7 cellular contexts compared by ENCODE assay signal in genomic region chr1:17452203-17452602, GRCh38. TPM values are rescaled to one million over a fixed set of nuclear protein-coding genes. Genes with fewer than 3 reads are reported as not detected.
DNase-seq lines count a peak whose midpoint lies in the region; ATAC-seq, FAIRE-seq and TF ChIP-seq lines count a peak whose summit lies in the region.
"Not testable (repeated sequence)": the region's sequence is repeated elsewhere in the genome, so short reads cannot be mapped to it uniquely, and the experiment has no call there.

No MANE protein-coding gene starts in this region.

- ATAC-seq in HepG2 = not testable (repeated sequence)

- H2BK5ac ChIP-seq in H1 (ENCODE audit: low read depth, low read length) = not testable (repeated sequence)

- not testable (repeated sequence) for FAIRE-seq in H1 (lab: Jason Lieb, UNC); HepG2 (lab: Jason Lieb, UNC)

- not testable (repeated sequence) for H3K36me3 ChIP-seq in BLaER1; OCI-LY7 (ENCODE audit: insufficient read depth, low read length); SK-N-MC (ENCODE audit: insufficient read depth, low read length); H1 (ENCODE audit: control insufficient read depth in 2 of 4, insufficient read depth in 4 of 4, low read length in 3 of 4); HepG2 (replicated peaks in 1 of 2; ENCODE audit: control insufficient read depth in 1 of 2, insufficient read depth in 2 of 2, low read length in 2 of 2)

- TF ChIP-seq RAD21 in H1 (IDR thresholded peaks at IDR 0.05 in 1 of 2, conservative IDR thresholded peaks at IDR 0.05 in 1 of 2; ENCODE audit: low read depth in 2 of 2, low read length in 2 of 2) = peak; percentile 19 to 36; a peak in 2 of 4 replicates
- TF ChIP-seq RAD21 in HepG2 (CRISPR knock-in tag; IDR thresholded peaks at IDR 0.05) = not testable (repeated sequence)

- TF ChIP-seq EP300 in H1 (IDR thresholded peaks at IDR 0.05; ENCODE audit: borderline replicate concordance in 1 of 2, low read depth in 2 of 2, low read length in 2 of 2); HepG2 (IDR thresholded peaks at IDR 0.05; ENCODE audit: low read depth in 2 of 2, low read length in 2 of 2); HepG2 (CRISPR knock-in tag; IDR thresholded peaks at IDR 0.05; ENCODE audit: borderline replicate concordance): not testable (repeated sequence)

- in situ Hi-C loops in HepG2 (cut with HindIII; ENCODE audit: extremely low pct_ligation_motif_present, low pct_unique_long_range_greater_than_20kb) = not testable (repeated sequence)

- not testable (repeated sequence) for H3K23ac ChIP-seq in H1 (ENCODE audit: insufficient read length)

- not testable (repeated sequence) for H3K79me2 ChIP-seq in OCI-LY7 (ENCODE audit: insufficient read depth, low read depth, low read length); H1 (ENCODE audit: control insufficient read depth in 1 of 2, insufficient read depth in 2 of 2, low read length in 2 of 2); HepG2 (ENCODE audit: insufficient read depth, low read length)

- not testable (repeated sequence) for TF ChIP-seq POLR2A in H1 (IDR thresholded peaks at IDR 0.05; ENCODE audit: control extremely low read depth in 1 of 2, low read depth in 2 of 2, low read length in 2 of 2); HepG2 (IDR thresholded peaks at IDR 0.05; ENCODE audit: insufficient read depth in 1 of 2, low read depth in 2 of 2, low read length in 2 of 2)

- H3K27ac ChIP-seq in BLaER1; OCI-LY7 (ENCODE audit: low read depth, low read length, poor library complexity, severe bottlenecking); H1 (ENCODE audit: low read depth, low read length); HepG2 (ENCODE audit: extremely low read length, insufficient read depth, low read length): not testable (repeated sequence)
- H3K27ac ChIP-seq in SK-N-MC = peak overlapping the region; percentile 61; the same call in 1 of the 2 replicates

- H2AFZ ChIP-seq in OCI-LY7 (ENCODE audit: low read length) = peak overlapping the region; percentile 45; the same call in 1 of the 2 replicates
- H2AFZ ChIP-seq in H1 (ENCODE audit: low read length) = 0 out of 2 replicates have a peak overlapping the region, but pooled peaks have one; percentile 6
- not testable (repeated sequence) for H2AFZ ChIP-seq in HepG2 (ENCODE audit: low read length)

- not testable (repeated sequence) for H4K91ac ChIP-seq in H1 (replicated peaks; ENCODE audit: insufficient read length, low read length)

- H3K9me2 ChIP-seq in OCI-LY7 (ENCODE audit: insufficient read depth, low read length) = not testable (repeated sequence)

- H3K56ac ChIP-seq in H1 (replicated peaks; ENCODE audit: insufficient read length, low read depth, low read length) = not testable (repeated sequence)

- H3K4me1 ChIP-seq in BLaER1 = peaks cover 23% of the 10 kb centered on the region
- H3K4me1 ChIP-seq in OCI-LY7 (ENCODE audit: insufficient read depth, low read length, poor library complexity, severe bottlenecking); H1 (replicated peaks in 1 of 4; ENCODE audit: control insufficient read depth in 3 of 4, insufficient read depth in 4 of 4, low read length in 3 of 4); HepG2 (ENCODE audit: insufficient read depth, low read length): not testable (repeated sequence)

- H2AK5ac ChIP-seq in H1 (ENCODE audit: low read depth, low read length) = 0 out of 2 replicates have a peak overlapping the region, but pooled peaks have one; percentile 89

- H3K14ac ChIP-seq in H1 (ENCODE audit: insufficient read length) = not testable (repeated sequence)

- H3K23me2 ChIP-seq in H1 (ENCODE audit: low read depth, low read length) = not testable (repeated sequence)

- BruUV-seq in OCI-LY7 (replicated peaks; lab: Mats Ljungman, UMichigan); HepG2 (replicated peaks; lab: Mats Ljungman, UMichigan): not testable (repeated sequence)

- H4K20me1 ChIP-seq in BLaER1; OCI-LY7 (ENCODE audit: insufficient read depth, low read length); H1 (replicated peaks in 1 of 2; ENCODE audit: control insufficient read depth in 1 of 2, insufficient read depth in 2 of 2, low read length in 2 of 2); HepG2 (ENCODE audit: insufficient read depth, low read length): not testable (repeated sequence)

- TF ChIP-seq CTCF in OCI-LY7 (conservative IDR thresholded peaks at IDR 0.05; ENCODE audit: low read length) (0 out of 2 replicates have a peak, but pooled peaks have one; percentile 16), H1 (IDR thresholded peaks at IDR 0.05; ENCODE audit: control extremely low read depth in 1 of 3, insufficient read depth in 1 of 3, low read depth in 1 of 3, low read length in 3 of 3) (peak in 2 of 3 experiments; percentile 16 to 22; a peak in 2 of 4 replicates)
- TF ChIP-seq CTCF in HepG2 (CRISPR knock-in tag; IDR thresholded peaks at IDR 0.05) = not testable (repeated sequence)

- not testable (repeated sequence) for H3K9ac ChIP-seq in BLaER1; SK-N-MC (ENCODE audit: insufficient read length); H1 (replicated peaks in 1 of 4; ENCODE audit: extremely low read depth in 1 of 4, low read depth in 3 of 4, low read length in 3 of 4); HepG2 (ENCODE audit: insufficient read depth, low read depth, low read length)

- not testable (repeated sequence) for H3K79me1 ChIP-seq in H1 (ENCODE audit: low read depth, low read length)

- H4K5ac ChIP-seq in H1 (ENCODE audit: insufficient read length, low read depth, low read length) = not testable (repeated sequence)

- H3K18ac ChIP-seq in H1 (ENCODE audit: extremely low read depth, low read length) = not testable (repeated sequence)

- peak overlapping the region; percentile 48 for H3K4me2 ChIP-seq in BLaER1
- H3K4me2 ChIP-seq in OCI-LY7 (ENCODE audit: low read length); H1 (ENCODE audit: insufficient read depth in 1 of 2, low read depth in 2 of 2, low read length in 2 of 2); HepG2 (ENCODE audit: low read depth, low read length): not testable (repeated sequence)

- CTCF ChIA-PET in HEK293T (lab: Yijun Ruan, JAX) = interaction anchor here (0.6 to 1.3 kb wide), 4 partner anchors 12 to 304 kb away, joined by 3 read pairs; no protein-coding TSS in a partner anchor
- CTCF ChIA-PET in OCI-LY7 (lab: Charles Lee; ENCODE audit: unreplicated experiment); HepG2 (lab: Yijun Ruan, JAX; ENCODE audit: low intra/inter-chr PET ratio, low total read pairs): not testable (repeated sequence)
- CTCF ChIA-PET in H1 (lab: Charles Lee; ENCODE audit: partially characterized antibody) = interaction anchor here (0.6 to 3.6 kb wide), 24 partner anchors 8 to 287 kb away, joined by 3 to 34 read pairs (median 4); no protein-coding TSS in a partner anchor

- not testable (repeated sequence) for H3K27me3 ChIP-seq in BLaER1; H1 (replicated peaks in 1 of 4; ENCODE audit: control insufficient read depth in 3 of 4, extremely low read depth in 1 of 4, insufficient read depth in 3 of 4, low read length in 3 of 4); HepG2 (ENCODE audit: control insufficient read depth in 1 of 2, insufficient read depth in 2 of 2, low read length in 2 of 2)

- POLR2A ChIA-PET in HEK293T (lab: Yijun Ruan, JAX) = interaction anchor here (1.2 to 1.8 kb wide), 2 partner anchors 9 to 12 kb away, joined by 4 to 10 read pairs; no protein-coding TSS in a partner anchor
- POLR2A ChIA-PET in OCI-LY7 (lab: Charles Lee) = interaction anchor here (1.4 to 1.7 kb wide), 2 partner anchors 10 to 12 kb away, joined by 7 to 10 read pairs; partner anchors contain the start of gene RCC2
- POLR2A ChIA-PET in H1 (lab: Charles Lee; ENCODE audit: partially characterized antibody) = interaction anchor here (0.9 to 3.0 kb wide), 8 partner anchors 8 to 25 kb away, joined by 3 to 19 read pairs (median 6); partner anchors contain the start of gene RCC2
- POLR2A ChIA-PET in HepG2 (lab: Yijun Ruan, JAX) = interaction anchor here (1.6 kb wide), 1 partner anchor 13 kb away, joined by 5 read pairs; the partner anchor contains the start of gene RCC2

- DNase-seq in ELF-1 (ENCODE audit: low read depth, low spot score) (peak; percentile 60), OCI-LY7 (ENCODE audit: low spot score) (peak; percentile 9)
- not testable (repeated sequence) for DNase-seq in HEK293T (ENCODE audit: extremely low spot score); SK-N-MC (ENCODE audit: low read depth, low spot score); H1 (ENCODE audit: low read depth in 1 of 2, low spot score in 2 of 2); HepG2 (ENCODE audit: low spot score)

- H3K4me3 ChIP-seq in BLaER1; OCI-LY7 (ENCODE audit: low read depth, low read length, poor library complexity, severe bottlenecking); SK-N-MC; H1 (ENCODE audit: extremely low read depth in 1 of 4, insufficient read depth in 2 of 4, low read depth in 3 of 4, low read length in 4 of 4); HepG2 (replicated peaks in 1 of 3; ENCODE audit: insufficient read depth in 1 of 3, low read depth in 2 of 3, low read length in 3 of 3): not testable (repeated sequence)

- not testable (repeated sequence) for H3K9me3 ChIP-seq in BLaER1; OCI-LY7 (ENCODE audit: low read length); SK-N-MC (ENCODE audit: low read depth, low read length); H1 (ENCODE audit: insufficient read depth in 2 of 2, low read depth in 1 of 2, low read length in 1 of 2); HepG2 (ENCODE audit: low read length)

- not testable (repeated sequence) for H4K8ac ChIP-seq in H1 (ENCODE audit: extremely low read depth, insufficient read depth, low read length)

- intact Hi-C loops in OCI-LY7 (cut with micrococcal nuclease; ENCODE audit: unreplicated experiment); HepG2 (cut with micrococcal nuclease; ENCODE audit: unreplicated experiment): not testable (repeated sequence)

- peak overlapping the region; percentile 4; the same call in 1 of the 2 replicates for H2BK15ac ChIP-seq in H1 (ENCODE audit: low read length)

- not testable (repeated sequence) for H2BK120ac ChIP-seq in H1 (replicated peaks; ENCODE audit: low read depth, low read length)

- peak overlapping the region; percentile 6; the same call in 1 of the 2 replicates for H2BK20ac ChIP-seq in H1 (ENCODE audit: low read length)

- WGBS in H1 (ENCODE audit: extremely low coverage in 1 of 2, insufficient coverage in 1 of 2, insufficient read length in 1 of 2, insufficient replicate concordance in 2 of 2, low coverage in 1 of 2, low lambda C conversion rate in 2 of 2, missing lambda C conversion rate in 1 of 2), 2 experiments = 72% methylated on average over 6 of the region's 10 CpGs; no CpG with 5 or more reads in 1 of the 2 experiments
- WGBS in HepG2 (ENCODE audit: low lambda C conversion rate) = 28% methylated on average over 10 of the region's 10 CpGs

- 0 out of 2 replicates have a peak overlapping the region, but pooled peaks have one; percentile 20 for H2BK12ac ChIP-seq in H1 (ENCODE audit: low read depth, low read length)

- not testable (repeated sequence) for H3K4ac ChIP-seq in H1 (replicated peaks; ENCODE audit: insufficient read length, low read depth, low read length)

RNA-seq across cellular contexts. Expression of gene RCC2, which starts 12.7 kb away (rescaled TPM):
- total RNA-seq in OCI-LY7 (2014; rRNA removed; shearing (Covaris generic)) = 125 and 139 TPM in 2 replicates
- total RNA-seq in OCI-LY7 (2022) = 250 and 271 TPM in 2 replicates
- total RNA-seq in H1 (2021; fragmentation: NEBNext Ultra II Directional; extraction: Animal tissue kit (Norgen Biotek cat#: 25700)) = 454 and 455 TPM in 2 replicates
- polyA plus RNA-seq in H1 (2011; rRNA removed) = 229 and 389 TPM in 2 replicates
- 208 TPM for polyA plus RNA-seq in H1 (2011; cell fraction: cytosol; rRNA removed)
- 390 TPM for polyA plus RNA-seq in H1 (2011; cell fraction: nucleus; rRNA removed)
- polyA plus RNA-seq in H1 (2012, experiment 1 of 2) = 308 to 381 TPM (median 333 TPM) in 4 replicates
- 197 TPM for polyA plus RNA-seq in H1 (2012, experiment 2 of 2)
- polyA plus RNA-seq in H1 (2013, experiment 1 of 2) = 230 TPM
- polyA plus RNA-seq in H1 (2013, experiment 2 of 2) = 221 TPM
- 172 and 251 TPM in 2 replicates for polyA minus RNA-seq in H1 (2011; rRNA and poly(A)+ RNA removed)
- 193 TPM for polyA minus RNA-seq in H1 (2011; cell fraction: cytosol; rRNA and poly(A)+ RNA removed)
- 82.4 TPM for polyA minus RNA-seq in H1 (2011; cell fraction: nucleus; rRNA and poly(A)+ RNA removed)
- total RNA-seq in HepG2 (2016; rRNA removed; fragmentation: Illumina TruSeq; extraction: Trizol) = 55.8 and 58.3 TPM in 2 replicates
- 4.8 TPM in 2 replicates for total RNA-seq in HepG2 (2016; cell fraction: cytosol; rRNA removed; fragmentation: Illumina TruSeq; extraction: Trizol; ENCODE audit: low read depth)
- total RNA-seq in HepG2 (2016; cell fraction: insoluble cytoplasmic fraction; rRNA removed; fragmentation: Illumina TruSeq; extraction: Trizol) = 47.1 and 59.6 TPM in 2 replicates
- 18.1 and 20.4 TPM in 2 replicates for total RNA-seq in HepG2 (2016; cell fraction: membrane; rRNA removed; fragmentation: Illumina TruSeq; extraction: Trizol)
- total RNA-seq in HepG2 (2016; cell fraction: nucleus; rRNA removed; fragmentation: Illumina TruSeq; extraction: Trizol) = 27.9 and 29.9 TPM in 2 replicates
- 20.5 TPM in 2 replicates for polyA plus RNA-seq in HepG2 (2011; rRNA removed)
- polyA plus RNA-seq in HepG2 (2011; cell fraction: cytosol; rRNA removed) = 18.5 and 19.0 TPM in 2 replicates
- 42.4 and 51.1 TPM in 2 replicates for polyA plus RNA-seq in HepG2 (2011; cell fraction: nucleus; rRNA removed)
- polyA plus RNA-seq in HepG2 (2012) = 21.1 and 23.9 TPM in 2 replicates
- polyA plus RNA-seq in HepG2 (2016; cell fraction: cytosol; fragmentation: Illumina TruSeq; extraction: Trizol; ENCODE audit: low read depth) = 2.8 and 3.2 TPM in 2 replicates
- polyA plus RNA-seq in HepG2 (2016; cell fraction: insoluble cytoplasmic fraction; fragmentation: Illumina TruSeq; extraction: Trizol; ENCODE audit: low read depth) = 46.1 and 61.1 TPM in 2 replicates
- 11.0 and 11.8 TPM in 2 replicates for polyA plus RNA-seq in HepG2 (2016; cell fraction: membrane; fragmentation: Illumina TruSeq; extraction: Trizol; ENCODE audit: low read depth)
- 53.8 and 58.4 TPM in 2 replicates for polyA plus RNA-seq in HepG2 (2016; cell fraction: nucleus; fragmentation: Illumina TruSeq; extraction: Trizol; ENCODE audit: insufficient read depth, low read depth)
- polyA minus RNA-seq in HepG2 (2011; rRNA and poly(A)+ RNA removed; ENCODE audit: low replicate concordance) = 87.9 and 245 TPM in 2 replicates
- polyA minus RNA-seq in HepG2 (2011; cell fraction: cytosol; rRNA and poly(A)+ RNA removed) = 23.5 and 33.8 TPM in 2 replicates
- 10.8 and 12.2 TPM in 2 replicates for polyA minus RNA-seq in HepG2 (2011; cell fraction: nucleus; rRNA and poly(A)+ RNA removed)
